ENCODE assay signal across 30 cellular contexts in the genomic region with DNA sequence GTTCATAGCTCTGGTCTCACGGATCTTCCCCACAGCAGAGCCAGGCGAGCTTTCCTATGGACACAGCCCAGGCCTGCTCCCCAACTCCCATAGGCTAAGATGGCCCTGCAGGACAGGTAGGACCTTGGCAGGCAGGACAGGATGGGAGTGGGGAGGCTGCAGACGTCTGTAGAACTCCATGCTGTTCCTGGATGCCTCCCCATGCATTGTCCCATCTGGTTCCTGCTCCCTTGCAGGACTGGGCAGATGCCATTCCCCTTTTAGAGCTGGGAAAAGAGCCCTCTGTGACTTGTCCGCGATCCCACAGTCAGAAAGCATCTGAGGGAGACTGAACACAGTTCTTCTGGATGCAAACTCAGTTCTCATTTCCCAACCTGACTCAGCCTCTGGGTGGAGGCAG.
"Had no signal": no experiment of that assay in that cellular context is flagged by ENCODE, and none has a peak within 500 bp of the region (broad histone marks: within the 10 kb centered on the region; RNA-seq: fewer than 3 reads in every experiment).

No MANE protein-coding gene starts in this region.

- H3K36me3 Mint-ChIP-seq: activated CD4-positive, alpha-beta memory T cell treated with anti-CD3 and anti-CD28 coated beads for 36 hours; activated naive CD4-positive, alpha-beta T cell treated with anti-CD3 and anti-CD28 coated beads, Interleukin-2, amount 50 U/mL, for 24 hours had no signal

- H3K9me3 ChIP-seq: adrenal gland, body of pancreas, esophagus muscularis mucosa, gastroesophageal sphincter had no signal

- ATAC-seq: activated CD4-positive, alpha-beta T cell treated with anti-CD3 and anti-CD28 coated beads for 36 hours; activated CD8-positive, alpha-beta memory T cell treated with anti-CD3 and anti-CD28 coated beads, Interleukin-2, amount 10 ng/mL, durations not matched to agents 7 days and 5 days; activated CD8-positive, alpha-beta T cell treated with anti-CD3 and anti-CD28 coated beads, Interleukin-2, amount 10 ng/mL, durations not matched to agents 7 days and 5 days; activated naive CD8-positive, alpha-beta T cell treated with anti-CD3 and anti-CD28 coated beads, Interleukin-2, amount 50 U/mL, for 24 hours; body of pancreas; effector memory CD8-positive, alpha-beta T cell; gastroesophageal sphincter had no signal

- H3K4me3 Mint-ChIP-seq: activated CD4-positive, alpha-beta memory T cell treated with anti-CD3 and anti-CD28 coated beads for 36 hours; activated CD4-positive, alpha-beta T cell treated with anti-CD3 and anti-CD28 coated beads for 36 hours; activated CD4-positive, alpha-beta T cell treated with anti-CD3 and anti-CD28 coated beads, Interleukin-2, amount 10 ng/mL, durations not matched to agents 24 days and 14 days; activated CD8-positive, alpha-beta memory T cell treated with anti-CD3 and anti-CD28 coated beads, Interleukin-2, amount 10 ng/mL, durations not matched to agents 7 days and 5 days; activated CD8-positive, alpha-beta T cell treated with anti-CD3 and anti-CD28 coated beads, Interleukin-2, amount 10 ng/mL, durations not matched to agents 7 days and 5 days; activated naive CD4-positive, alpha-beta T cell treated with anti-CD3 and anti-CD28 coated beads for 36 hours; activated naive CD4-positive, alpha-beta T cell treated with anti-CD3 and anti-CD28 coated beads, Interleukin-2, amount 50 U/mL, for 24 hours; activated naive CD8-positive, alpha-beta T cell treated with anti-CD3 and anti-CD28 coated beads for 36 hours; activated naive CD8-positive, alpha-beta T cell treated with anti-CD3 and anti-CD28 coated beads, Interleukin-2, amount 50 U/mL, for 24 hours; activated T-helper 1 cell treated with anti-CD3 and anti-CD28 coated beads, Interleukin-12 subunit alpha, Interleukin-12 subunit beta, Interleukin-2, Interleukin-4 antibody, amounts not matched to agents 30 ng/mL and 10 ng/mL and 1 ng/mL, durations not matched to agents 14 hours and 24 hours and 36 hours; effector memory CD8-positive, alpha-beta T cell had no signal

- H3K27me3 Mint-ChIP-seq: activated CD4-positive, alpha-beta memory T cell treated with anti-CD3 and anti-CD28 coated beads for 36 hours; activated CD4-positive, alpha-beta T cell treated with anti-CD3 and anti-CD28 coated beads for 36 hours; activated CD8-positive, alpha-beta memory T cell treated with anti-CD3 and anti-CD28 coated beads, Interleukin-2, amount 10 ng/mL, durations not matched to agents 7 days and 5 days; activated naive CD4-positive, alpha-beta T cell treated with anti-CD3 and anti-CD28 coated beads, Interleukin-2, amount 50 U/mL, for 24 hours; activated naive CD8-positive, alpha-beta T cell treated with anti-CD3 and anti-CD28 coated beads for 36 hours had no signal

- H3K27ac ChIP-seq: adrenal gland, body of pancreas, esophagus muscularis mucosa, gastroesophageal sphincter had no signal

- H3K4me3 ChIP-seq: adrenal gland, body of pancreas, esophagus muscularis mucosa, gastroesophageal sphincter had no signal

- H3K36me3 ChIP-seq: adrenal gland, esophagus muscularis mucosa, gastroesophageal sphincter had no signal

- DNase-seq: activated CD4-positive, alpha-beta memory T cell treated with anti-CD3 and anti-CD28 coated beads for 36 hours; activated CD4-positive, alpha-beta T cell treated with anti-CD3 and anti-CD28 coated beads for 36 hours; activated CD4-positive, alpha-beta T cell treated with anti-CD3 and anti-CD28 coated beads, Interleukin-2, amount 10 ng/mL, durations not matched to agents 24 days and 14 days; activated CD4-positive, CD25-positive, alpha-beta regulatory T cell; activated CD4-positive, CD25-positive, alpha-beta regulatory T cell treated with anti-CD3 and anti-CD28 coated beads, Interleukin-2, amount 50 U/mL, for 72 hours; activated CD8-positive, alpha-beta memory T cell treated with anti-CD3 and anti-CD28 coated beads, Interleukin-2, amount 10 ng/mL, durations not matched to agents 7 days and 5 days; activated CD8-positive, alpha-beta memory T cell treated with anti-CD3 and anti-CD28 coated beads, Interleukin-2, amount 50 U/mL, for 4 hours; activated CD8-positive, alpha-beta T cell treated with anti-CD3 and anti-CD28 coated beads, Interleukin-2, amount 10 ng/mL, durations not matched to agents 7 days and 5 days; activated effector memory CD4-positive, alpha-beta T cell treated with anti-CD3 and anti-CD28 coated beads, Interleukin-2, amount 50 U/mL, for 16 hours; activated naive CD4-positive, alpha-beta T cell treated with anti-CD3 and anti-CD28 coated beads for 36 hours; activated naive CD8-positive, alpha-beta T cell treated with anti-CD3 and anti-CD28 coated beads for 36 hours; activated naive CD8-positive, alpha-beta T cell treated with anti-CD3 and anti-CD28 coated beads, Interleukin-2, amount 50 U/mL, for 24 hours; activated T-cell treated with anti-CD3 and anti-CD28 coated beads, Interleukin-2, amount 50 U/mL, for 1 hour; activated T-cell treated with anti-CD3 and anti-CD28 coated beads, Interleukin-2, amount 50 U/mL, for 48 hours; adrenal gland; amygdala; aorta; body of pancreas; cortex of kidney; dermis blood vessel endothelial cell; effector CD4-positive, alpha-beta T cell; effector memory CD8-positive, alpha-beta T cell; erythroblast; foreskin melanocyte; T-helper 2 cell had no signal

- H3K9me3 Mint-ChIP-seq: activated naive CD4-positive, alpha-beta T cell treated with anti-CD3 and anti-CD28 coated beads for 36 hours had no signal

- H3K27me3 ChIP-seq: body of pancreas, esophagus muscularis mucosa, gastroesophageal sphincter had no signal

- H3K27ac Mint-ChIP-seq: activated CD4-positive, alpha-beta memory T cell treated with anti-CD3 and anti-CD28 coated beads for 36 hours; activated CD4-positive, alpha-beta T cell treated with anti-CD3 and anti-CD28 coated beads for 36 hours; activated CD4-positive, alpha-beta T cell treated with anti-CD3 and anti-CD28 coated beads, Interleukin-2, amount 10 ng/mL, durations not matched to agents 24 days and 14 days; activated CD8-positive, alpha-beta memory T cell treated with anti-CD3 and anti-CD28 coated beads, Interleukin-2, amount 10 ng/mL, durations not matched to agents 7 days and 5 days; activated CD8-positive, alpha-beta T cell treated with anti-CD3 and anti-CD28 coated beads, Interleukin-2, amount 10 ng/mL, durations not matched to agents 7 days and 5 days; activated naive CD4-positive, alpha-beta T cell treated with anti-CD3 and anti-CD28 coated beads for 36 hours; activated naive CD8-positive, alpha-beta T cell treated with anti-CD3 and anti-CD28 coated beads for 36 hours; activated naive CD8-positive, alpha-beta T cell treated with anti-CD3 and anti-CD28 coated beads, Interleukin-2, amount 50 U/mL, for 24 hours; activated T-helper 1 cell treated with anti-CD3 and anti-CD28 coated beads, Interleukin-12 subunit alpha, Interleukin-12 subunit beta, Interleukin-2, Interleukin-4 antibody, amounts not matched to agents 30 ng/mL and 10 ng/mL and 1 ng/mL, durations not matched to agents 14 hours and 24 hours and 36 hours; activated T-helper 2 cell treated with anti-CD3 and anti-CD28 coated beads, Interferon-gamma antibody, Interleukin-2, Interleukin-4, amounts not matched to agents 10 μg/mL and 5 μg/mL and 100 μg/mL, durations not matched to agents 14 hours and 24 hours and 36 hours had no signal

- H3K4me1 ChIP-seq: adrenal gland, body of pancreas, gastroesophageal sphincter had no signal
